ENCODE assay signal across 6 cellular contexts in genomic region chr4:54806351-54806750, GRCh38.
"Had no signal": no experiment of that assay in that cellular context is flagged by ENCODE, and none has a peak within 500 bp of the region (broad histone marks: within the 10 kb centered on the region; RNA-seq: fewer than 3 reads in every experiment).

No MANE protein-coding gene starts in this region.

- DNase-seq: IMR-90, KBM-7, KG1 had no signal

- H3K9ac ChIP-seq: KMS-11 had no signal

- H3K27ac ChIP-seq: HL-60, KMS-11 had no signal

- H3K4me2 ChIP-seq: KMS-11 had no signal

- FAIRE-seq: HTR-8/SVneo had no signal
